Comparison of ENCODE assay signal across 8 cellular contexts in genomic region chr3:51538459-51539290, GRCh38. TPM values are rescaled to one million over a fixed set of nuclear protein-coding genes. Genes with fewer than 3 reads are reported as not detected.
A peak's percentile ranks its signal among the peaks of the same experiment; 100 is the strongest.
DNase-seq lines count a peak whose midpoint lies in the region; ATAC-seq and TF ChIP-seq lines count a peak whose summit lies in the region.

RAD54L2 (plus strand) TSS chr3:51538719; CDS start chr3:51590421, 51,702 bp downstream.

- H4K20me1 ChIP-seq in OCI-LY3 (ENCODE audit: insufficient read depth, low read length): no peaks in the 10 kb centered on the region

- H3K27ac ChIP-seq in HL-60 (replicated peaks) (peak within 1 kb of the TSS; percentile 66), OCI-LY3 (ENCODE audit: low read length) (peak within 1 kb of the TSS; percentile 31; the same call in 1 of the 2 replicates), mucosa of rectum (ENCODE audit: low read depth in 2 of 2, low read length in 2 of 2) (peak within 1 kb of the TSS; percentile 63 to 76)

- ATAC-seq in GM19397 (IDR thresholded peaks at IDR 0.05; ENCODE audit: unreplicated experiment): peak; percentile 84

- H3K4me3 ChIP-seq in HL-60 (replicated peaks; ENCODE audit: insufficient read depth, low read length) (peak within 1 kb of the TSS; percentile 94), OCI-LY3 (ENCODE audit: low read length) (peak within 1 kb of the TSS; percentile 88), epithelial cell of proximal tubule (ENCODE audit: low read depth, low read length) (peak within 1 kb of the TSS; percentile 94), mucosa of rectum (ENCODE audit: low read length in 2 of 2) (peak within 1 kb of the TSS; percentile 79 to 90)

- no peaks in the 10 kb centered on the region for H3K27me3 ChIP-seq in HL-60 (ENCODE audit: insufficient read depth, poor library complexity, severe bottlenecking)
- H3K27me3 ChIP-seq in OCI-LY3 (ENCODE audit: low read depth, low read length): no peaks in the 10 kb centered on the region
- H3K27me3 ChIP-seq in mucosa of rectum (ENCODE audit: control insufficient read depth in 2 of 2, insufficient read depth in 2 of 2, low read length in 2 of 2): no peaks in the 10 kb centered on the region

- H3K4me2 ChIP-seq in OCI-LY3 (ENCODE audit: low read length): peak within 1 kb of the TSS; percentile 96

- H3K4me1 ChIP-seq in OCI-LY3 (ENCODE audit: low read length) (peaks cover 18% of the 10 kb centered on the region), mucosa of rectum (ENCODE audit: control insufficient read depth in 2 of 2, insufficient read depth in 2 of 2, low read length in 2 of 2) (peaks cover 11 to 14% of the 10 kb centered on the region in 2 donors)

- peak within 1 kb of the TSS; percentile 96 for H3K9ac ChIP-seq in OCI-LY3 (ENCODE audit: low read length)
- H3K9ac ChIP-seq in mucosa of rectum (ENCODE audit: low read depth in 1 of 2, low read length in 2 of 2): peak within 1 kb of the TSS; percentile 78 to 93

- H3K36me3 ChIP-seq in OCI-LY3 (replicated peaks; ENCODE audit: low read depth, low read length) (peaks cover 9% of the 10 kb centered on the region), mucosa of rectum (ENCODE audit: control insufficient read depth in 2 of 2, insufficient read depth in 2 of 2, low read length in 2 of 2) (peaks cover 3 to 4% of the 10 kb centered on the region in 2 donors)

- H2AFZ ChIP-seq in OCI-LY3 (ENCODE audit: low read depth, low read length): peak within 1 kb of the TSS; percentile 100

- H3K9me3 ChIP-seq in OCI-LY3 (ENCODE audit: insufficient read depth, low read length): no peaks in the 10 kb centered on the region
- no peaks in the 10 kb centered on the region for H3K9me3 ChIP-seq in mucosa of rectum (ENCODE audit: control insufficient read depth in 2 of 2, low read length in 2 of 2)

- H3K79me2 ChIP-seq in OCI-LY3 (ENCODE audit: low read length): peaks cover 54% of the 10 kb centered on the region

- peak; percentile 87 for DNase-seq in COLO668 (lab: John Stamatoyannopoulos, UW; ENCODE audit: unreplicated experiment)
- DNase-seq in HL-60 (ENCODE audit: low read depth in 1 of 2, low spot score in 1 of 2): peak; percentile 67 to 77
- peak; percentile 82 for DNase-seq in activated T-cell treated with anti-CD3 and anti-CD28 coated beads for 48 hours (ENCODE audit: low read depth)
- DNase-seq in epithelial cell of proximal tubule (ENCODE audit: low read depth): no peak
- DNase-seq in stimulated activated CD8-positive, alpha-beta memory T cell treated with anti-CD3 and anti-CD28 coated beads, Interleukin-4, amount 100 ng/mL, for 4 hours (ENCODE audit: low read depth in 2 of 2, low spot score in 1 of 2): peak; percentile 47 to 61

- no peak for TF ChIP-seq CTCF in HL-60 (IDR thresholded peaks at IDR 0.05; ENCODE audit: insufficient read depth, low read length)
- peak; percentile 34 for TF ChIP-seq CTCF in OCI-LY3 (IDR thresholded peaks at IDR 0.05; ENCODE audit: low read depth, low read length)
- no peak for TF ChIP-seq CTCF in epithelial cell of proximal tubule (conservative IDR thresholded peaks at IDR 0.05; ENCODE audit: low read depth, low read length)

RNA-seq across cellular contexts. Expression of gene RAD54L2, which starts in this region (rescaled TPM):
- total RNA-seq in epithelial cell of proximal tubule: 9.6 and 12.6 TPM in 2 replicates
